ENCODE assay signal across 1 cellular context in genomic region chr6:63635563-63636515, GRCh38.
A peak's percentile ranks its signal among the peaks of the same experiment; 100 is the strongest.
TF ChIP-seq lines count a peak whose summit lies in the region.

TSS of gene PHF3 (plus strand) at chr6:63635802. CDS start at chr6:63646552, 10,750 bp downstream.

TF ChIP-seq in HepG2, 621 proteins besides CTCF, POLR2A, EP300 and RAD21 (continued from another document and continues in another):
- TF ChIP-seq ZBTB39 (CRISPR knock-in tag; IDR thresholded peaks at IDR 0.05) (peak; percentile 97), ZNF33B (CRISPR knock-in tag; IDR thresholded peaks at IDR 0.05) (peak; percentile 98), PRMT3 (CRISPR knock-in tag; IDR thresholded peaks at IDR 0.05; ENCODE audit: borderline replicate concordance, low read depth) (peak; percentile 98), MXI1 (IDR thresholded peaks at IDR 0.05; ENCODE audit: borderline replicate concordance, low read depth, low read length) (peak; percentile 84; the same call in 2 of the 3 replicates), PLSCR1 (CRISPR knock-in tag; IDR thresholded peaks at IDR 0.05; ENCODE audit: borderline replicate concordance) (peak; percentile 85), U2AF1 (optimal IDR thresholded peaks at IDR 0.05; ENCODE audit: low read depth, low read length) (peak; percentile 99), PPARG (CRISPR knock-in tag; conservative IDR thresholded peaks at IDR 0.05) (0 out of 2 replicates have a peak, but pooled peaks have one; percentile 38), ZMYM2 (CRISPR knock-in tag; IDR thresholded peaks at IDR 0.05) (no peak), RNF219 (CRISPR knock-in tag; IDR thresholded peaks at IDR 0.05) (peak; percentile 91; the same call in 1 of the 2 replicates), TCF7 (IDR thresholded peaks at IDR 0.05; ENCODE audit: low read depth) (peak; percentile 20; the same call in 1 of the 2 replicates), THRA (CRISPR knock-in tag; IDR thresholded peaks at IDR 0.05; ENCODE audit: borderline replicate concordance) (peak; percentile 67; the same call in 1 of the 2 replicates), NFKBIZ (CRISPR knock-in tag; IDR thresholded peaks at IDR 0.05) (peak; percentile 78; the same call in 1 of the 2 replicates), ZNF629 (CRISPR knock-in tag; conservative IDR thresholded peaks at IDR 0.05) (peak; percentile 50), EHMT2 (IDR thresholded peaks at IDR 0.05; ENCODE audit: borderline replicate concordance, low read depth, low read length) (peak; percentile 28; the same call in 1 of the 2 replicates), ZNF784 (CRISPR knock-in tag; IDR thresholded peaks at IDR 0.05; ENCODE audit: borderline replicate concordance) (peak; percentile 100), TIGD3 (CRISPR knock-in tag; IDR thresholded peaks at IDR 0.05; ENCODE audit: borderline replicate concordance) (peak; percentile 96), TBL1XR1 (IDR thresholded peaks at IDR 0.05; ENCODE audit: borderline replicate concordance, low read length, partially characterized antibody) (peak; percentile 70), ZNF138 (CRISPR knock-in tag; IDR thresholded peaks at IDR 0.05; ENCODE audit: low read depth) (peak; percentile 87), GATAD2A (CRISPR knock-in tag; IDR thresholded peaks at IDR 0.05) (peak; percentile 71), ZNF333 (CRISPR knock-in tag; IDR thresholded peaks at IDR 0.05; ENCODE audit: borderline replicate concordance) (peak; percentile 97; the same call in 1 of the 2 replicates), ZNF609 (CRISPR knock-in tag; IDR thresholded peaks at IDR 0.05; ENCODE audit: borderline replicate concordance) (peak; percentile 79), MIXL1 (CRISPR knock-in tag; IDR thresholded peaks at IDR 0.05) (peak; percentile 77), TBX3 (IDR thresholded peaks at IDR 0.05; ENCODE audit: borderline replicate concordance) (peak; percentile 18; the same call in 1 of the 2 replicates), MTA3 (CRISPR knock-in tag; IDR thresholded peaks at IDR 0.05) (no peak), ZNF792 (CRISPR knock-in tag; IDR thresholded peaks at IDR 0.05) (peak; percentile 86; the same call in 1 of the 2 replicates), E2F2 (CRISPR knock-in tag; IDR thresholded peaks at IDR 0.05; ENCODE audit: borderline replicate concordance) (peak; percentile 95), ZNF10 (CRISPR knock-in tag; IDR thresholded peaks at IDR 0.05; ENCODE audit: borderline replicate concordance, low read depth) (0 out of 2 replicates have a peak, but pooled peaks have one; percentile 81), NFE2 (CRISPR knock-in tag; IDR thresholded peaks at IDR 0.05) (0 out of 2 replicates have a peak, but pooled peaks have one; percentile 29), ZFP36L2 (CRISPR knock-in tag; IDR thresholded peaks at IDR 0.05) (no peak), NFRKB (IDR thresholded peaks at IDR 0.05) (peak; percentile 39; the same call in 1 of the 2 replicates), ZNF343 (CRISPR knock-in tag; IDR thresholded peaks at IDR 0.05) (peak; percentile 87; the same call in 1 of the 2 replicates), CAMTA2 (CRISPR knock-in tag; IDR thresholded peaks at IDR 0.05; ENCODE audit: borderline replicate concordance) (peak; percentile 83; the same call in 1 of the 2 replicates), ZNF354B (CRISPR knock-in tag; IDR thresholded peaks at IDR 0.05) (peak; percentile 87; the same call in 1 of the 2 replicates), ZNF124 (CRISPR knock-in tag; IDR thresholded peaks at IDR 0.05) (no peak; the same call in 1 of the 2 replicates), BATF2 (CRISPR knock-in tag; IDR thresholded peaks at IDR 0.05) (peak; percentile 89), FOXC1 (CRISPR knock-in tag; IDR thresholded peaks at IDR 0.05; ENCODE audit: borderline replicate concordance) (peak; percentile 99), ZNF543 (CRISPR knock-in tag; IDR thresholded peaks at IDR 0.05) (peak; percentile 99), NPAS2 (CRISPR knock-in tag; IDR thresholded peaks at IDR 0.05; ENCODE audit: borderline replicate concordance) (no peak), JUN (CRISPR knock-in tag; IDR thresholded peaks at IDR 0.05) (no peak), PHF5A (CRISPR knock-in tag; IDR thresholded peaks at IDR 0.05; ENCODE audit: low read depth, unreplicated experiment) (peak; percentile 52), XBP1 (CRISPR knock-in tag; IDR thresholded peaks at IDR 0.05) (peak; percentile 79), NFATC3 (CRISPR knock-in tag; IDR thresholded peaks at IDR 0.05) (no peak), KAT8 (CRISPR knock-in tag; IDR thresholded peaks at IDR 0.05) (peak; percentile 80), TFE3 (CRISPR knock-in tag; IDR thresholded peaks at IDR 0.05) (peak; percentile 91), RARG (CRISPR knock-in tag; IDR thresholded peaks at IDR 0.05; ENCODE audit: low read depth) (peak; percentile 92), ZNF570 (CRISPR knock-in tag; IDR thresholded peaks at IDR 0.05; ENCODE audit: borderline replicate concordance) (peak; percentile 92; the same call in 1 of the 2 replicates), ZEB1 (IDR thresholded peaks at IDR 0.05; ENCODE audit: insufficient replicate concordance, low read depth) (no peak), FOSL2 (CRISPR knock-in tag; IDR thresholded peaks at IDR 0.05) (peak; percentile 71), KDM6A (CRISPR knock-in tag; IDR thresholded peaks at IDR 0.05; ENCODE audit: low read depth) (peak; percentile 68), ZNF569 (CRISPR knock-in tag; IDR thresholded peaks at IDR 0.05; ENCODE audit: borderline replicate concordance) (no peak)
